9 cellular contexts compared by ENCODE assay signal in the genomic region with DNA sequence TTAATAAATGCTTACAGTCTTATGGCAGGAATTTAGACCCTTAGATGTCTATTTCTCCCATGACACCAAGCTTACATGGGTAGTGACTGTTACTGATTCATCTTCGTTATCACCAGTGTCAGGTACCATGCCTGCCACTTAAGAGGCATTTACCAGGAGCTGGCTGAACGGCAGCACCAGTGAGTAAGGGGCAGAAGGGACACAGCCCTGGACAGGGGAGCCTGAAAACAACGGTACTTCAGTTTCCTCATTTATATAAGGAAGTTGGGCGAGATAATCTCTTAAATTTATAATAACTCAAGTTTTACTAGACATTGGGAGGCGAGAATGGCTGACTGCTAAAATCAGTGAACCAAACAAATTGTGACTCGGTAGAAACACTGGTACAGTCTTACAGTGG. TPM values are rescaled to one million over a fixed set of nuclear protein-coding genes. Genes with fewer than 3 reads are reported as not detected.
DNase-seq lines count a peak whose midpoint lies in the region; TF ChIP-seq lines count a peak whose summit lies in the region.
"Had no signal": no experiment of that assay in that cellular context is flagged by ENCODE, and none has a peak within 500 bp of the region (broad histone marks: within the 10 kb centered on the region; RNA-seq: fewer than 3 reads in every experiment).

No MANE protein-coding gene starts in this region.

- POLR2A ChIA-PET in PC-9 (lab: Charles Lee; ENCODE audit: unreplicated experiment) = no interaction called here

- intact Hi-C loops in PC-9 (cut with micrococcal nuclease; ENCODE audit: unreplicated experiment) = loop anchor here (5.0 to 10.0 kb wide), 2 partner anchors 460 to 892 kb away; a partner anchor contains a TSS
- intact Hi-C loops in prostate gland (cut with DNase I) = loop anchor here (5.0 kb wide), 1 partner anchor 125 kb away; a partner anchor contains a TSS

- H3K9me3 ChIP-seq in PC-9 (ENCODE audit: insufficient read depth, low read depth) = no peaks in the 10 kb centered on the region
- no peaks in the 10 kb centered on the region for H3K9me3 ChIP-seq in prostate gland

- TF ChIP-seq CTCF in PC-9 (conservative IDR thresholded peaks at IDR 0.05) (no peak), epithelial cell of proximal tubule (conservative IDR thresholded peaks at IDR 0.05; ENCODE audit: low read depth, low read length) (no peak), prostate gland (IDR thresholded peaks at IDR 0.05) (no peak)

- H3K27ac ChIP-seq in PC-9 (no peak overlapping the region), prostate gland (no peak overlapping the region), substantia nigra (ENCODE audit: low read depth, low read length, poor library complexity, severe bottlenecking) (no peak overlapping the region)

- H3K36me3 ChIP-seq in PC-9 (ENCODE audit: low read depth) = peaks cover 20% of the 10 kb centered on the region
- H3K36me3 ChIP-seq in prostate gland = no peaks in the 10 kb centered on the region

- DNase-seq in PC-9 (no peak), epithelial cell of proximal tubule (ENCODE audit: low read depth) (no peak), prostate gland (ENCODE audit: low spot score) (no peak), HUDEP-2 (lab: John Stamatoyannopoulos, UW; ENCODE audit: unreplicated experiment in 76 of 76) (no peak), substantia nigra (lab: John Stamatoyannopoulos, UW) (no peak), HuH-7 (ENCODE audit: low spot score) (no peak), NCI-H1930 (lab: John Stamatoyannopoulos, UW) (no peak)
- DNase-seq: GOT3 had no signal

- peak overlapping the region; percentile 96 for H3K4me2 ChIP-seq in PC-9

- peaks cover 3% of the 10 kb centered on the region; the same call in 1 of the 2 replicates for H4K20me1 ChIP-seq in PC-9 (ENCODE audit: insufficient read depth)

- H3K4me3 ChIP-seq in GM08714 (ENCODE audit: low read length) (peak overlapping the region; percentile 96), PC-9 (peak overlapping the region; percentile 77), epithelial cell of proximal tubule (ENCODE audit: low read depth, low read length) (peak overlapping the region; percentile 89), prostate gland (peak overlapping the region; percentile 94 to 98)

- no peak overlapping the region for H2AFZ ChIP-seq in PC-9

- H3K4me1 ChIP-seq in PC-9 (replicated peaks; ENCODE audit: insufficient read depth) = peaks cover 25% of the 10 kb centered on the region
- peaks cover 13% of the 10 kb centered on the region for H3K4me1 ChIP-seq in prostate gland (replicated peaks)

- TF ChIP-seq POLR2A in prostate gland (IDR thresholded peaks at IDR 0.05) = no peak

- no TSS peak for BruUV-seq in PC-9 (replicated peaks; lab: Mats Ljungman, UMichigan)

- WGBS in prostate gland = 47% methylated on average over 6 of the region's 6 CpGs

- CTCF ChIA-PET in PC-9 (lab: Charles Lee) = no interaction called here

- no peaks in the 10 kb centered on the region for H3K27me3 ChIP-seq in PC-9 (ENCODE audit: insufficient read depth, low read depth)
- H3K27me3 ChIP-seq in prostate gland (replicated peaks; ENCODE audit: insufficient read depth) = no peaks in the 10 kb centered on the region

- no peaks in the 10 kb centered on the region for H3K9me2 ChIP-seq in PC-9 (ENCODE audit: insufficient read depth)

- H3F3A ChIP-seq in PC-9 (ENCODE audit: insufficient read depth, low read depth) = peaks cover 5% of the 10 kb centered on the region

- peaks cover 65% of the 10 kb centered on the region for H3K79me2 ChIP-seq in PC-9 (ENCODE audit: low read depth)

RNA-seq across cellular contexts. Expression of a gene that starts 1.2 kb away (rescaled TPM):
- 37.5 and 43.6 TPM in 2 replicates for total RNA-seq in PC-9 (2021)
- 9.3 and 16.5 TPM in 2 replicates for total RNA-seq in epithelial cell of proximal tubule
- 10 to 100 TPM; 34.9 to 41.6 TPM for total RNA-seq in prostate gland

RNA-seq across cellular contexts. Expression of a gene that starts 1.3 kb away (rescaled TPM):
- total RNA-seq in PC-9 (2021) = 38.1 and 46.0 TPM in 2 replicates
- 35.3 and 43.0 TPM in 2 replicates for total RNA-seq in epithelial cell of proximal tubule
- 10 to 100 TPM; 42.5 to 49.9 TPM for total RNA-seq in prostate gland
